8 cellular contexts compared by ENCODE assay signal in the genomic region with DNA sequence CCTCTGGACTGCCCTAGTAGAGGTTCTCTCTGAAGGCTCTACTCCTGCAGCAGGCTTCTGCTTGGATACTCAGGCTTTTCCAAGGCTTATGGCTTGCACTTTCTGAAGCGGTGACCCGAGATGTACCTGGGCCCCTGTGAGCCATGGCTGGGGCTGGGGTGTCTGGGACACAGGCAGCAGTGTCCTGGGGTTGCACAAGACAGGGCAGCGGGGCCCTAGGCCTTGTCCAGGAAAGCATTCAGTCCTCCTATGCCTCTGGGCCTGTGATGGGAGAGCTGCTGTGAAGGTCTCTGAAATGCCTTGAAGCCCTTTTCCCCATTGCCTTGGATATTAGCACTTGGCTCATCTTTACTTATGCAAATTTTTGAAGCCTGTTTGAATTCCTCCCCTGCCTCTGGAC.
"Had no signal": no experiment of that assay in that cellular context is flagged by ENCODE, and none has a peak within 500 bp of the region (broad histone marks: within the 10 kb centered on the region; RNA-seq: fewer than 3 reads in every experiment).

No MANE protein-coding gene starts in this region.

- DNase-seq: IMR-90, KBM-7, KG1 had no signal

- H3K36me3 Mint-ChIP-seq: IgD-negative memory B cell had no signal

- H3K4me3 Mint-ChIP-seq: IgD-negative memory B cell had no signal

- ATAC-seq: HepG2, K562 had no signal

- H3K4me3 ChIP-seq: K562 had no signal

- H3K4me1 Mint-ChIP-seq: IgD-negative memory B cell had no signal

- H3K27ac ChIP-seq: HL-60, KMS-11 had no signal

- H3K9ac ChIP-seq: KMS-11 had no signal

- H3K27ac Mint-ChIP-seq: IgD-negative memory B cell had no signal

- H3K27me3 Mint-ChIP-seq: IgD-negative memory B cell had no signal
